Comparison of ENCODE assay signal across 8 cellular contexts in genomic region chr20:3888622-3889488, GRCh38. TPM values are rescaled to one million over a fixed set of nuclear protein-coding genes. Genes with fewer than 3 reads are reported as not detected.
DNase-seq lines count a peak whose midpoint lies in the region; ATAC-seq and TF ChIP-seq lines count a peak whose summit lies in the region.

Gene PANK2 (plus strand): TSS chr20:3889387.

- peak within 1 kb of the TSS; percentile 85 to 96 (median 91) for H3K9ac ChIP-seq in subcutaneous abdominal adipose tissue (ENCODE audit: low read length in 5 of 5)

- TF ChIP-seq CTCF in GM06990 (IDR thresholded peaks at IDR 0.05; ENCODE audit: insufficient read depth, low read length, poor library complexity, severe bottlenecking) = peak; percentile 32
- no peak for TF ChIP-seq CTCF in HFF-Myc (IDR thresholded peaks at IDR 0.05; ENCODE audit: low read depth, low read length, missing control alignments)
- peak; percentile 68 for TF ChIP-seq CTCF in foreskin keratinocyte (conservative IDR thresholded peaks at IDR 0.05)

- H3K4me1 ChIP-seq in foreskin keratinocyte (peaks cover 31% of the 10 kb centered on the region), neuron (ENCODE audit: insufficient read depth, low read length) (peaks cover 19% of the 10 kb centered on the region), subcutaneous abdominal adipose tissue (ENCODE audit: control insufficient read depth in 5 of 5, insufficient read depth in 5 of 5, low read length in 5 of 5) (peaks cover 7 to 54% (median 52%) of the 10 kb centered on the region in 5 donors)

- DNase-seq in GM06990 (ENCODE audit: extremely low read depth, insufficient read length) (peak; percentile 98), HFF-Myc (ENCODE audit: extremely low read depth, low read depth) (peak; percentile 95), MV-4-11 (lab: John Stamatoyannopoulos, UW) (peak; percentile 96), SK-MEL-5 (ENCODE audit: low read depth, low spot score) (peak; percentile 99), foreskin keratinocyte (peak; percentile 96 to 98)
- DNase-seq in activated naive CD4-positive, alpha-beta T cell treated with Interleukin-2 at 50 U/mL for 16 hours = peak; percentile 97

- H3K36me3 ChIP-seq in GM06990 (ENCODE audit: control insufficient read depth, insufficient read depth, low read length) = no peaks in the 10 kb centered on the region; the same call in 1 of the 2 replicates
- H3K36me3 ChIP-seq in neuron (ENCODE audit: insufficient read depth, low read length) = peaks cover 16% of the 10 kb centered on the region
- no peaks in the 10 kb centered on the region for H3K36me3 ChIP-seq in subcutaneous abdominal adipose tissue (ENCODE audit: control insufficient read depth in 5 of 5, insufficient read depth in 5 of 5, low read length in 5 of 5)

- ATAC-seq in foreskin keratinocyte = peak; percentile 95

- in situ Hi-C loops in SK-MEL-5 (cut with HindIII; ENCODE audit: low pct_unique_long_range_greater_than_20kb, low sequenced_read_pairs) = no loop called here

- no peaks in the 10 kb centered on the region for H3K27me3 ChIP-seq in GM06990 (replicated peaks; ENCODE audit: control insufficient read depth, insufficient read depth, low read length)
- no peaks in the 10 kb centered on the region for H3K27me3 ChIP-seq in foreskin keratinocyte
- no peaks in the 10 kb centered on the region for H3K27me3 ChIP-seq in neuron (ENCODE audit: insufficient read depth, low read length)
- no peaks in the 10 kb centered on the region for H3K27me3 ChIP-seq in subcutaneous abdominal adipose tissue (ENCODE audit: control insufficient read depth in 5 of 5, insufficient read depth in 4 of 5, low read length in 5 of 5)

- peak within 1 kb of the TSS; percentile 74 for H3K27ac ChIP-seq in foreskin keratinocyte
- peak within 1 kb of the TSS; percentile 95 for H3K27ac ChIP-seq in subcutaneous abdominal adipose tissue (ENCODE audit: low read depth, low read length)

- peak within 1 kb of the TSS; percentile 33 for H2AFZ ChIP-seq in neuron (ENCODE audit: low read depth, low read length)

- H3K9me3 ChIP-seq in neuron (ENCODE audit: low read length) (no peaks in the 10 kb centered on the region), subcutaneous abdominal adipose tissue (ENCODE audit: control insufficient read depth in 5 of 5, low read length in 5 of 5) (no peaks in the 10 kb centered on the region)

- peak within 1 kb of the TSS; percentile 96 for H3K4me3 ChIP-seq in GM06990 (replicated peaks; ENCODE audit: low read depth, low read length)
- peak within 1 kb of the TSS; percentile 98 for H3K4me3 ChIP-seq in HFF-Myc (replicated peaks; ENCODE audit: low read depth, low read length)
- peak within 1 kb of the TSS; percentile 88 for H3K4me3 ChIP-seq in neuron (ENCODE audit: low read length)
- H3K4me3 ChIP-seq in subcutaneous abdominal adipose tissue (ENCODE audit: low read depth in 1 of 5, low read length in 5 of 5) = peak within 1 kb of the TSS; percentile 86 to 92 (median 90)

RNA-seq across cellular contexts. Expression of gene PANK2, which starts in this region (rescaled TPM):
- 62.8 and 63.7 TPM in 2 replicates for total RNA-seq in SK-MEL-5 (2014; rRNA removed; shearing (Covaris generic))
- 41.0 and 53.1 TPM in 2 replicates for polyA plus RNA-seq in SK-MEL-5 (2015; cell fraction: cytosol; rRNA removed)
- polyA plus RNA-seq in SK-MEL-5 (2015; cell fraction: nucleus; rRNA removed) = 50.3 and 52.0 TPM in 2 replicates
- 33.4 and 35.4 TPM in 2 replicates for total RNA-seq in foreskin keratinocyte
- 26.3 and 27.8 TPM in 2 replicates for polyA plus RNA-seq in foreskin keratinocyte

Comparison
In these comparisons a context has a peak if more than half of its experiments do, and no peak if none do; other contexts are left out.
1. Peak in every context shown above with its lines: DNase-seq, ATAC-seq, H3K4me3 ChIP-seq and H3K27ac ChIP-seq.